In genomic region chr6:51568771-51569170, GRCh38 we compare ENCODE assay signal across 25 cellular contexts.
"Had no signal": no experiment of that assay in that cellular context is flagged by ENCODE, and none has a peak within 500 bp of the region (broad histone marks: within the 10 kb centered on the region; RNA-seq: fewer than 3 reads in every experiment).

No MANE protein-coding gene starts in this region.

- H3K36me3 ChIP-seq: left ventricle myocardium inferior, right lobe of liver, stomach, suprapubic skin, tibial nerve, uterus had no signal

- DNase-seq: activated B cell treated with CpG ODN at 0.5 μM for 24 hours; activated CD4-positive, alpha-beta T cell treated with anti-CD3 and anti-CD28 coated beads for 36 hours; activated CD4-positive, alpha-beta T cell treated with anti-CD3 and anti-CD28 coated beads, Interleukin-2, amount 50 U/mL, for 4 hours; activated CD8-positive, alpha-beta memory T cell treated with anti-CD3 and anti-CD28 coated beads for 24 hours; activated CD8-positive, alpha-beta memory T cell treated with anti-CD3 and anti-CD28 coated beads, Interleukin-2, amount 50 U/mL, for 4 hours; activated naive CD4-positive, alpha-beta T cell treated with Interleukin-2 at 50 U/mL for 16 hours; activated naive CD8-positive, alpha-beta T cell treated with anti-CD3 and anti-CD28 coated beads for 36 hours; activated T-cell treated with anti-CD3 and anti-CD28 coated beads, Interleukin-2, amount 50 U/mL, for 24 hours; endodermal cell; foreskin fibroblast; immature natural killer cell; left ventricle myocardium inferior; nephron progenitor cell; occipital lobe; right lobe of liver; stimulated activated CD4-positive, alpha-beta T cell treated with anti-CD3 and anti-CD28 coated beads, Interleukin-2, amount 100 ng/mL, for 24 hours; stomach; T-helper 1 cell; uterus had no signal

- FAIRE-seq: astrocyte had no signal

- H3K9me3 ChIP-seq: left ventricle myocardium inferior, right lobe of liver, stomach, suprapubic skin, tibial nerve, uterus had no signal

- H3K4me3 ChIP-seq: coronary artery, left ventricle myocardium inferior, right lobe of liver, skin epidermis, stomach, suprapubic skin, tibial nerve, uterus had no signal

- H3K27me3 ChIP-seq: right lobe of liver, stomach, suprapubic skin, tibial nerve, uterus had no signal

- H3K4me1 ChIP-seq: left ventricle myocardium inferior, right lobe of liver, stomach, suprapubic skin, tibial nerve, uterus had no signal

- H3K27ac ChIP-seq: coronary artery, left ventricle myocardium inferior, right lobe of liver, skin epidermis, stomach, suprapubic skin, tibial nerve, uterus had no signal

- ATAC-seq: activated CD4-positive, alpha-beta T cell treated with anti-CD3 and anti-CD28 coated beads for 36 hours; right lobe of liver; stimulated activated memory B cell treated with anti-CD40 and anti-IgM and Interleukin-4, amounts not matched to agents 10 μg/mL and 1 μg/mL and 100 μg/mL, for 72 hours had no signal
